Comparison of ENCODE assay signal across 9 cellular contexts in the genomic region with DNA sequence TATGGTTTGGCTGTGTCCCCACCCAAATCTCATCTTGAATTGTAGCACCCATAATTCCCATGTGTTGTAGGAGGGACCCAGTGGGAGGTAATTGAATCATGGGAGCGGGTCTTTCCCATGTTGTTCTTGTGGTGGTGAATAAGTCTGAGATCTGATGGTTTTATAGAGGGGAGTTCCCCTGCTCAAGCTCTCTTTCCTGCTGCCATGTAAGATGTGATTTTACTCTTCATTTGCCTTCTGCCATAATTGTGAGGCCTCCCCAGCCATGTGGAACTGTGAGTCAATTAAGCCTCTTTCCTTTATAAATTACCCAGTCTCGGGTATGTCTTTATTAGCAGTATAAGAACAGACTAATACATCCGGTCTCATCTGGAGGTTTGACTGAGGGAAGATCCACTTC. TPM values are rescaled to one million over a fixed set of nuclear protein-coding genes. Genes with fewer than 3 reads are reported as not detected.
A peak's percentile ranks its signal among the peaks of the same experiment; 100 is the strongest.
DNase-seq lines count a peak whose midpoint lies in the region; ATAC-seq, FAIRE-seq and TF ChIP-seq lines count a peak whose summit lies in the region.
"Not testable (repeated sequence)": the region's sequence is repeated elsewhere in the genome, so short reads cannot be mapped to it uniquely, and the experiment has no call there.
"Had no signal": no experiment of that assay in that cellular context is flagged by ENCODE, and none has a peak within 500 bp of the region (broad histone marks: within the 10 kb centered on the region; RNA-seq: fewer than 3 reads in every experiment).

No MANE protein-coding gene starts in this region.

- WGBS in IMR-90 (ENCODE audit: extremely low coverage in 2 of 2, insufficient read length in 1 of 2), 2 experiments = 83% methylated on average over 1 of the region's 3 CpGs; no CpG with 5 or more reads in 1 of the 2 experiments
- 64% methylated on average over 3 of the region's 3 CpGs for WGBS in GM12878 (ENCODE audit: insufficient coverage, insufficient replicate concordance, low lambda C conversion rate, missing lambda C conversion rate)

- H2BK20ac ChIP-seq in IMR-90 (ENCODE audit: low read depth, low read length) = not testable (repeated sequence)

- not testable (repeated sequence) for H3K4me3 ChIP-seq in IMR-90 (ENCODE audit: insufficient read depth, low read depth, low read length); GM12878

- RAD21 ChIA-PET in GM12878 (lab: Charles Lee; ENCODE audit: unreplicated experiment) = not testable (repeated sequence)

- not testable (repeated sequence) for H2AK5ac ChIP-seq in IMR-90 (ENCODE audit: low read depth, low read length)

- H3K79me1 ChIP-seq in IMR-90 (ENCODE audit: low read depth in 1 of 2, low read length in 2 of 2) = not testable (repeated sequence)

- TF ChIP-seq POLR2A in IMR-90 (IDR thresholded peaks at IDR 0.05; ENCODE audit: low read depth, low read length); GM12878 (IDR thresholded peaks at IDR 0.05; ENCODE audit: low read depth, low read length): not testable (repeated sequence)

- H3K36me3 Mint-ChIP-seq in activated CD8-positive, alpha-beta T cell treated with anti-CD3 and anti-CD28 coated beads for 36 hours (ENCODE audit: low read depth); activated naive CD4-positive, alpha-beta T cell treated with anti-CD3 and anti-CD28 coated beads for 36 hours (ENCODE audit: low read depth); stimulated activated naive CD8-positive, alpha-beta T cell treated with anti-CD3 and anti-CD28 coated beads, Interleukin-15, Interleukin-2, amounts not matched to agents 100 ng/mL and 50 ng/mL, for 24 hours (ENCODE audit: low read depth): not testable (repeated sequence)

- SMC1A ChIA-PET in GM12878 (lab: Charles Lee; ENCODE audit: uncharacterized antibody, unreplicated experiment) = interaction anchor here (0.6 kb wide), 1 partner anchor 741 kb away, joined by 3 read pairs; no protein-coding TSS in a partner anchor

- not testable (repeated sequence) for H3K79me2 ChIP-seq in GM12878 (ENCODE audit: control insufficient read depth, insufficient read depth, low read length)

- dilution Hi-C loops in IMR-90 (cut with HindIII; ENCODE audit: low sequenced_read_pairs, unreplicated experiment) = not testable (repeated sequence)

- POLR2A ChIA-PET in IMR-90 (lab: Charles Lee; ENCODE audit: unreplicated experiment); activated CD8-positive, alpha-beta T cell treated with anti-CD3 and anti-CD28 coated beads for 36 hours (lab: Charles Lee); GM12878 (lab: Charles Lee): not testable (repeated sequence)

- not testable (repeated sequence) for H3K4ac ChIP-seq in IMR-90 (ENCODE audit: low read depth, low read length)

- H2BK15ac ChIP-seq in IMR-90 (ENCODE audit: low read depth, low read length) = not testable (repeated sequence)

- not testable (repeated sequence) for TF ChIP-seq EP300 in GM12878 (IDR thresholded peaks at IDR 0.05; ENCODE audit: borderline replicate concordance in 1 of 2, control insufficient read depth in 1 of 2, low read depth in 2 of 2, low read length in 2 of 2)

- not testable (repeated sequence) for H3K9me1 ChIP-seq in IMR-90 (ENCODE audit: insufficient read depth, low read length)

- peak overlapping the region; percentile 70 for H2AFZ ChIP-seq in IMR-90 (replicated peaks; ENCODE audit: low read length, poor library complexity)
- not testable (repeated sequence) for H2AFZ ChIP-seq in GM12878 (ENCODE audit: control insufficient read depth, low read depth, low read length)

- not testable (repeated sequence) for H3K4me3 Mint-ChIP-seq in activated CD8-positive, alpha-beta T cell treated with anti-CD3 and anti-CD28 coated beads for 36 hours; activated naive CD4-positive, alpha-beta T cell treated with anti-CD3 and anti-CD28 coated beads for 36 hours; stimulated activated naive CD8-positive, alpha-beta T cell treated with anti-CD3 and anti-CD28 coated beads, Interleukin-15, Interleukin-2, amounts not matched to agents 100 ng/mL and 50 ng/mL, for 24 hours

- in situ Hi-C loops in IMR-90 (cut with MboI; ENCODE audit: low sequenced_read_pairs); GM12878 (cut with MboI): not testable (repeated sequence)

- H3K4me1 ChIP-seq in IMR-90 (ENCODE audit: control insufficient read depth, insufficient read depth, low read length); GM12878 (ENCODE audit: control insufficient read depth, insufficient read depth, low read length): not testable (repeated sequence)

- H3K9me3 Mint-ChIP-seq in activated CD8-positive, alpha-beta T cell treated with anti-CD3 and anti-CD28 coated beads for 36 hours = peaks cover 13% of the 10 kb centered on the region
- H3K9me3 Mint-ChIP-seq in activated naive CD4-positive, alpha-beta T cell treated with anti-CD3 and anti-CD28 coated beads for 36 hours = peaks cover 10% of the 10 kb centered on the region
- not testable (repeated sequence) for H3K9me3 Mint-ChIP-seq in stimulated activated naive CD8-positive, alpha-beta T cell treated with anti-CD3 and anti-CD28 coated beads, Interleukin-15, Interleukin-2, amounts not matched to agents 100 ng/mL and 50 ng/mL, for 24 hours

- H2BK120ac ChIP-seq in IMR-90 (ENCODE audit: low read depth, low read length) = not testable (repeated sequence)

- not testable (repeated sequence) for H3K23ac ChIP-seq in IMR-90 (ENCODE audit: low read depth, low read length)

- BruUV-seq in IMR-90 (replicated peaks; lab: Mats Ljungman, UMichigan); GM12878 (replicated peaks; lab: Mats Ljungman, UMichigan): not testable (repeated sequence)

- H3K27me3 ChIP-seq in IMR-90 (ENCODE audit: control insufficient read depth, insufficient read depth, low read length); GM12878 (replicated peaks in 1 of 2; ENCODE audit: control insufficient read depth in 2 of 2, insufficient read depth in 2 of 2, low read length in 1 of 2): not testable (repeated sequence)

- peaks cover 20% of the 10 kb centered on the region for H3K4me1 Mint-ChIP-seq in activated CD8-positive, alpha-beta T cell treated with anti-CD3 and anti-CD28 coated beads for 36 hours (ENCODE audit: low read depth)
- H3K4me1 Mint-ChIP-seq in activated naive CD4-positive, alpha-beta T cell treated with anti-CD3 and anti-CD28 coated beads for 36 hours (ENCODE audit: low read depth) = peaks cover 20% of the 10 kb centered on the region
- peaks cover 37% of the 10 kb centered on the region for H3K4me1 Mint-ChIP-seq in stimulated activated naive CD8-positive, alpha-beta T cell treated with anti-CD3 and anti-CD28 coated beads, Interleukin-15, Interleukin-2, amounts not matched to agents 100 ng/mL and 50 ng/mL, for 24 hours (ENCODE audit: low read depth)

- not testable (repeated sequence) for H3K56ac ChIP-seq in IMR-90 (ENCODE audit: extremely low read depth, insufficient read depth, low read length)

- peak overlapping the region; percentile 63 for H3K27ac Mint-ChIP-seq in activated CD8-positive, alpha-beta T cell treated with anti-CD3 and anti-CD28 coated beads for 36 hours
- not testable (repeated sequence) for H3K27ac Mint-ChIP-seq in activated naive CD4-positive, alpha-beta T cell treated with anti-CD3 and anti-CD28 coated beads for 36 hours
- H3K27ac Mint-ChIP-seq in stimulated activated naive CD8-positive, alpha-beta T cell treated with anti-CD3 and anti-CD28 coated beads, Interleukin-15, Interleukin-2, amounts not matched to agents 100 ng/mL and 50 ng/mL, for 24 hours = peak overlapping the region; percentile 17

- H3K9me3 ChIP-seq in IMR-90 (ENCODE audit: control insufficient read depth, insufficient read depth, low read length); GM12878 (replicated peaks; ENCODE audit: control insufficient read depth, insufficient read depth, low read length): not testable (repeated sequence)

- not testable (repeated sequence) for TF ChIP-seq CTCF in IMR-90 (conservative IDR thresholded peaks at IDR 0.05; ENCODE audit: low read depth, low read length); activated CD8-positive, alpha-beta T cell treated with anti-CD3 and anti-CD28 coated beads for 36 hours (IDR thresholded peaks at IDR 0.05); GM12878 (IDR thresholded peaks at IDR 0.05 in 2 of 3, conservative IDR thresholded peaks at IDR 0.05 in 1 of 3; ENCODE audit: control insufficient read depth in 2 of 3, extremely low read depth in 1 of 3, insufficient read depth in 1 of 3, low read depth in 3 of 3, low read length in 3 of 3)

- not testable (repeated sequence) for H3K27me3 Mint-ChIP-seq in activated CD8-positive, alpha-beta T cell treated with anti-CD3 and anti-CD28 coated beads for 36 hours; activated naive CD4-positive, alpha-beta T cell treated with anti-CD3 and anti-CD28 coated beads for 36 hours (ENCODE audit: low read depth); stimulated activated naive CD8-positive, alpha-beta T cell treated with anti-CD3 and anti-CD28 coated beads, Interleukin-15, Interleukin-2, amounts not matched to agents 100 ng/mL and 50 ng/mL, for 24 hours

- intact Hi-C loops in IMR-90 (cut with micrococcal nuclease); activated CD8-positive, alpha-beta T cell treated with anti-CD3 and anti-CD28 coated beads for 36 hours (cut with micrococcal nuclease); GM12878 (cut with micrococcal nuclease; ENCODE audit: unreplicated experiment): not testable (repeated sequence)
- intact Hi-C loops in activated naive CD4-positive, alpha-beta T cell treated with anti-CD3 and anti-CD28 coated beads for 36 hours (cut with micrococcal nuclease) = loop anchor here (1.0 to 10.0 kb wide), 4 partner anchors 26 to 450 kb away; no protein-coding TSS in a partner anchor

- H4K5ac ChIP-seq in IMR-90 (ENCODE audit: low read depth, low read length) = not testable (repeated sequence)

- not testable (repeated sequence) for H4K8ac ChIP-seq in IMR-90 (ENCODE audit: low read depth in 2 of 2, low read length in 2 of 2)

- not testable (repeated sequence) for TF ChIP-seq RAD21 in IMR-90 (IDR thresholded peaks at IDR 0.05; ENCODE audit: low read length); GM12878 (IDR thresholded peaks at IDR 0.05; ENCODE audit: insufficient read depth, low read depth, low read length)

- not testable (repeated sequence) for H4K91ac ChIP-seq in IMR-90 (ENCODE audit: insufficient read depth, low read depth, low read length)

- H3K36me3 ChIP-seq in IMR-90 (ENCODE audit: control insufficient read depth, insufficient read depth, low read length); GM12878 (ENCODE audit: control insufficient read depth in 2 of 2, insufficient read depth in 2 of 2, low read length in 1 of 2): not testable (repeated sequence)

- DNase-seq in IMR-90; GM12878 (ENCODE audit: low read depth, low spot score): not testable (repeated sequence)
- peak; percentile 15 for DNase-seq in activated CD8-positive, alpha-beta T cell treated with anti-CD3 and anti-CD28 coated beads for 36 hours
- DNase-seq in activated naive CD4-positive, alpha-beta T cell treated with anti-CD3 and anti-CD28 coated beads for 36 hours = peak; percentile 41
- DNase-seq in kidney tubule cell (ENCODE audit: low spot score) = peak; percentile 55
- peak; percentile 27 for DNase-seq in stimulated activated CD4-positive, alpha-beta T cell treated with anti-CD3 and anti-CD28 coated beads, Interleukin-4, amount 100 ng/mL, for 24 hours

- H3K27ac ChIP-seq in IMR-90 (ENCODE audit: insufficient read depth, low read length); GM12878 (ENCODE audit: control insufficient read depth, insufficient read depth): not testable (repeated sequence)

- not testable (repeated sequence) for H2BK5ac ChIP-seq in IMR-90 (ENCODE audit: low read depth, low read length, poor library complexity, severe bottlenecking)

- not testable (repeated sequence) for H3K9ac ChIP-seq in IMR-90 (ENCODE audit: low read depth, low read length); GM12878 (ENCODE audit: control insufficient read depth, insufficient read depth, low read length)

- FAIRE-seq in GM12878 (lab: Jason Lieb, UNC) = not testable (repeated sequence)

- ATAC-seq in IMR-90 (ENCODE audit: low read depth) = not testable (repeated sequence)
- peak; percentile 62 for ATAC-seq in activated CD8-positive, alpha-beta T cell treated with anti-CD3 and anti-CD28 coated beads for 36 hours
- ATAC-seq in GM12878 = peak; percentile 66

- not testable (repeated sequence) for H4K20me1 ChIP-seq in IMR-90 (ENCODE audit: insufficient read depth, low read length); GM12878 (ENCODE audit: control insufficient read depth, insufficient read depth)

- not testable (repeated sequence) for H2AK9ac ChIP-seq in IMR-90 (replicated peaks; ENCODE audit: low read depth, low read length, poor library complexity)

- H3K14ac ChIP-seq in IMR-90 (replicated peaks; ENCODE audit: low read depth, low read length) = not testable (repeated sequence)

- H3K4me2 ChIP-seq in IMR-90 (ENCODE audit: low read depth, low read length); GM12878 (ENCODE audit: control insufficient read depth, insufficient read depth): not testable (repeated sequence)

- not testable (repeated sequence) for H3K18ac ChIP-seq in IMR-90 (ENCODE audit: low read depth, low read length)

- CTCF ChIA-PET in IMR-90 (lab: Yijun Ruan, JAX); GM12878 (lab: Yijun Ruan, JAX): not testable (repeated sequence)
- CTCF ChIA-PET in activated CD8-positive, alpha-beta T cell treated with anti-CD3 and anti-CD28 coated beads for 36 hours (lab: Charles Lee) = interaction anchor here (0.8 to 1.7 kb wide), 3 partner anchors 12 to 90 kb away, joined by 3 to 4 read pairs (median 4); partner anchors contain the start of gene PAPSS2
- CTCF ChIA-PET in activated naive CD4-positive, alpha-beta T cell treated with anti-CD3 and anti-CD28 coated beads for 36 hours (lab: Charles Lee) = interaction anchor here (0.7 to 1.4 kb wide), 2 partner anchors 14 to 547 kb away, joined by 3 read pairs; no protein-coding TSS in a partner anchor

RNA-seq across cellular contexts. Expression of gene PAPSS2, which starts 15.2 kb away (rescaled TPM):
- total RNA-seq in IMR-90 (2012; rRNA removed) (55.0 and 58.6 TPM in 2 replicates), GM12878 (2014; rRNA removed) (0.34 and 2.0 TPM in 2 replicates), GM12878 (2014; rRNA removed; fragmentation: Illumina TruSeq; extraction: Trizol) (0.37 and 0.40 TPM in 2 replicates), GM12878 (2021) (2.1 and 2.2 TPM in 2 replicates)
- polyA plus RNA-seq in IMR-90 (2012; rRNA removed) (51.1 and 63.3 TPM in 2 replicates), GM12878 (2011; rRNA removed) (0.07 and 0.15 TPM in 2 replicates), GM12878 (2014; fragmentation: Illumina TruSeq; extraction: Trizol) (0.57 and 0.74 TPM in 2 replicates), GM12878 (2014; fragmentation: Nextera tagmentation; extraction: Ambion mirVana) (under 1 TPM; 0.29 to 0.31 TPM), GM12878 (2014; rRNA removed) (0.24 and 0.32 TPM in 2 replicates), GM12878 (2016; fragmentation: Nextera tagmentation; extraction: Ambion mirVana) (1 to 10 TPM; 1.2 to 1.5 TPM)
- 27.9 and 34.6 TPM in 2 replicates for polyA plus RNA-seq in IMR-90 (2012; cell fraction: cytosol; rRNA removed)
- 18.2 and 48.5 TPM in 2 replicates for polyA plus RNA-seq in IMR-90 (2012; cell fraction: nucleus; rRNA removed; ENCODE audit: low replicate concordance)
- total RNA-seq in activated CD8-positive, alpha-beta T cell treated with anti-CD3 and anti-CD28 coated beads for 36 hours = under 1 TPM; 0.14 to 0.20 TPM
- under 1 TPM in 1 of 2 experiments, not detected in 1; 0.38 TPM for total RNA-seq in activated naive CD4-positive, alpha-beta T cell treated with anti-CD3 and anti-CD28 coated beads for 36 hours
- 0.47 and 0.77 TPM in 2 replicates for total RNA-seq in GM12878 (2013; cell fraction: nucleolus; rRNA removed)
- 0.43 TPM for polyA plus RNA-seq in GM12878 (2011; ENCODE audit: low read depth)
- polyA plus RNA-seq in GM12878 (2011; cell fraction: cytosol; rRNA removed) = 0.02 and 0.03 TPM in 2 replicates
- 0.03 TPM in 1 of 2 replicates, not detected in the other for polyA plus RNA-seq in GM12878 (2011; cell fraction: nucleus; rRNA removed)
- polyA plus RNA-seq in GM12878 (2012) = 0.39 and 0.52 TPM in 2 replicates
- polyA minus RNA-seq in GM12878 (2011; rRNA and poly(A)+ RNA removed) = not detected in 2 replicates
- polyA minus RNA-seq in GM12878 (2011; cell fraction: cytosol; rRNA and poly(A)+ RNA removed) = not detected in 2 replicates
- not detected in 2 replicates for polyA minus RNA-seq in GM12878 (2011; cell fraction: nucleus; rRNA and poly(A)+ RNA removed)
- total RNA-seq: CD4-positive, alpha-beta T cell; G401 had no signal

Comparison
In these comparisons a context has a peak if more than half of its experiments do, and no peak if none do; other contexts are left out.
1. RNA of gene PAPSS2, which starts 15.2 kb away (total RNA-seq): 55.0 to 58.6 TPM in IMR-90; 0.34 to 2.2 TPM in GM12878, 0.38 TPM in activated naive CD4-positive, alpha-beta T cell treated with anti-CD3 and anti-CD28 coated beads for 36 hours and 0.14 to 0.20 TPM in activated CD8-positive, alpha-beta T cell treated with anti-CD3 and anti-CD28 coated beads for 36 hours; every median in the first group is over 10 times any median in the second.